ENCODE assay signal across 16 cellular contexts in the genomic region with DNA sequence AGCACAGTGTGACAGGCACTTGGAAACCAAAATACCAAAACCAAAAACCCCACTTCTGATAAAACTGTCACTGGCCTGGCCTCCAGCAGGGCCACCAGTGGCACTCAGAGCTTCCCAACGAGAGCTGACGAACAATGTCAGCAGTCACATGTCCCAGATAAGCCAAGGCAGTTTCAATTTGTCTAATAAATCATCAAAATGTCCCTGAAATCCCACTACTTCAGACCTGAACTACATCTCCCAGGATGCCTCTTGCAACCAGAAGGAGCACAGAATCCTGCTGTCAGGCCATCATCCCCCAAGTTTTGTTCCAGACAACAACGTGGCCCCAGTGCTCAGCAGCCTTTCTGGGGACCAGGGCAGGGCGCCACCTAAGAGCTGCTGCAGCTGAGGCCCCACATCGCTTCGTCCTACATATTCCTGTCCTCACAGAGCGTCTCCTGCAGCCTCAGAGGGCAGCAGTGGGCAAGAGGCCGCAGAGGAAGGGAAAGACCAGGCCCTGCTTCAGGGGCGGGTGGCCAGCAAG. TPM values are rescaled to one million over a fixed set of nuclear protein-coding genes. Genes with fewer than 3 reads are reported as not detected.
DNase-seq lines count a peak whose midpoint lies in the region; ATAC-seq and TF ChIP-seq lines count a peak whose summit lies in the region.
"Had no signal": no experiment of that assay in that cellular context is flagged by ENCODE, and none has a peak within 500 bp of the region (broad histone marks: within the 10 kb centered on the region; RNA-seq: fewer than 3 reads in every experiment).

No MANE protein-coding gene starts in this region.

- no CpG with 5 or more reads among the region's 9 CpGs for WGBS in neuronal stem cell (ENCODE audit: extremely low coverage in 2 of 2, insufficient read length in 2 of 2, insufficient replicate concordance in 1 of 2), 2 donors

- intact Hi-C loops in lower lobe of right lung (cut with DNase I), result no loop called here

- no peak overlapping the region for H3K27ac ChIP-seq in KMS-11
- peak overlapping the region; percentile 79 for H3K27ac ChIP-seq in caudate nucleus (ENCODE audit: low read depth, low read length)
- no peak overlapping the region for H3K27ac ChIP-seq in neuronal stem cell (replicated peaks; ENCODE audit: low read length)
- no peak overlapping the region for H3K27ac ChIP-seq in lower lobe of right lung
- H3K27ac ChIP-seq: ascending aorta had no signal

- no peak overlapping the region for H3K4ac ChIP-seq in neuronal stem cell (ENCODE audit: low read length)

- no peak for ATAC-seq in HG03045 (IDR thresholded peaks at IDR 0.05; ENCODE audit: unreplicated experiment)
- no peak for ATAC-seq in HG03139 (IDR thresholded peaks at IDR 0.05; ENCODE audit: unreplicated experiment)
- ATAC-seq in lower lobe of right lung, result no peak
- ATAC-seq: Right ventricle myocardium inferior; stimulated activated effector memory CD8-positive, alpha-beta T cell treated with anti-CD3 and anti-CD28 coated beads, Interleukin-12 subunit alpha, Interleukin-12 subunit beta, amount 100 ng/mL, for 72 hours had no signal

- H3K9me3 ChIP-seq in neuronal stem cell (replicated peaks in 1 of 2; ENCODE audit: control insufficient read depth in 2 of 2, insufficient read depth in 1 of 2, low read depth in 1 of 2, low read length in 2 of 2) (no peaks in the 10 kb centered on the region), lower lobe of right lung (no peaks in the 10 kb centered on the region)
- H3K9me3 ChIP-seq: ascending aorta had no signal

- H2AK5ac ChIP-seq in neuronal stem cell (ENCODE audit: low read depth, low read length), result peak overlapping the region; percentile 92

- no peak overlapping the region for H2BK120ac ChIP-seq in neuronal stem cell (ENCODE audit: low read depth, low read length)

- H3K36me3 ChIP-seq in KMS-11 (ENCODE audit: insufficient read depth), result no peaks in the 10 kb centered on the region
- no peaks in the 10 kb centered on the region for H3K36me3 ChIP-seq in neuronal stem cell (replicated peaks in 1 of 2; ENCODE audit: control insufficient read depth in 2 of 2, insufficient read depth in 2 of 2, low read length in 2 of 2)
- H3K36me3 ChIP-seq in lower lobe of right lung, result no peaks in the 10 kb centered on the region
- H3K36me3 ChIP-seq: ascending aorta had no signal

- H4K91ac ChIP-seq in neuronal stem cell (ENCODE audit: low read depth, low read length, poor library complexity), result no peak overlapping the region

- no peak overlapping the region for H3K23ac ChIP-seq in neuronal stem cell (ENCODE audit: low read depth, low read length, poor library complexity)

- TF ChIP-seq CTCF in KMS-11 (conservative IDR thresholded peaks at IDR 0.05; ENCODE audit: low read depth, low read length) (no peak), lower lobe of right lung (IDR thresholded peaks at IDR 0.05) (no peak)

- H3K9ac ChIP-seq in KMS-11 (no peak overlapping the region), neuronal stem cell (ENCODE audit: low read depth, low read length, poor library complexity) (peak overlapping the region; percentile 22)

- no peak overlapping the region for H3K14ac ChIP-seq in neuronal stem cell (ENCODE audit: low read length)

- peaks cover 27% of the 10 kb centered on the region for H3K4me1 ChIP-seq in KMS-11 (ENCODE audit: low read depth, poor library complexity, severe bottlenecking)
- H3K4me1 ChIP-seq in neuronal stem cell (ENCODE audit: control insufficient read depth in 2 of 2, insufficient read depth in 1 of 2, low read depth in 1 of 2, low read length in 2 of 2), result peaks cover 15 to 21% of the 10 kb centered on the region in 2 donors
- peaks cover 8% of the 10 kb centered on the region for H3K4me1 ChIP-seq in lower lobe of right lung
- H3K4me1 ChIP-seq: ascending aorta had no signal

- peak overlapping the region; percentile 98 for H2BK15ac ChIP-seq in neuronal stem cell (ENCODE audit: low read length)

- no peaks in the 10 kb centered on the region for H4K20me1 ChIP-seq in KMS-11 (ENCODE audit: insufficient read depth)

- DNase-seq in DMS79 treated with DMSO at 0.1 percent for 48 hours (lab: John Stamatoyannopoulos, UW), result peak; percentile 65
- peak in 9 of 61 donors; percentile 14 to 58 (median 40) for DNase-seq in caudate nucleus (lab: John Stamatoyannopoulos, UW)
- DNase-seq in neuronal stem cell (ENCODE audit: low spot score), result no peak
- no peak for DNase-seq in AG20443 (ENCODE audit: low spot score)
- DNase-seq in lower lobe of right lung, result no peak
- DNase-seq: activated CD4-positive, alpha-beta T cell treated with anti-CD3 and anti-CD28 coated beads, Interleukin-2, amount 50 U/mL, for 1 hour; CD4-positive, alpha-beta T cell; effector CD8-positive, alpha-beta T cell; islet precursor cell; stimulated activated CD4-positive, alpha-beta T cell treated with anti-CD3 and anti-CD28 coated beads, Interleukin-4, amount 100 ng/mL, for 1 hour had no signal

- peak overlapping the region; percentile 89 for H3K18ac ChIP-seq in neuronal stem cell (ENCODE audit: low read length)

- no peaks in the 10 kb centered on the region for H3K27me3 ChIP-seq in KMS-11 (ENCODE audit: insufficient read depth, low read depth)
- H3K27me3 ChIP-seq in neuronal stem cell (ENCODE audit: control insufficient read depth in 3 of 3, insufficient read depth in 3 of 3, low read depth in 1 of 3, low read length in 3 of 3), result no peaks in the 10 kb centered on the region
- H3K27me3 ChIP-seq in lower lobe of right lung (ENCODE audit: low read depth), result no peaks in the 10 kb centered on the region
- H3K27me3 ChIP-seq: ascending aorta had no signal

- H2BK5ac ChIP-seq in neuronal stem cell (ENCODE audit: low read length), result no peak overlapping the region

- H3K4me3 ChIP-seq in KMS-11 (IDR thresholded peaks at IDR 0.05; ENCODE audit: insufficient read depth, low read depth, low read length), result no peak overlapping the region
- no peak overlapping the region for H3K4me3 ChIP-seq in neuronal stem cell (ENCODE audit: low read length in 2 of 2)
- no peak overlapping the region for H3K4me3 ChIP-seq in lower lobe of right lung

- H2BK12ac ChIP-seq in neuronal stem cell (ENCODE audit: low read length), result no peak overlapping the region

- H2AFZ ChIP-seq in KMS-11 (ENCODE audit: low read depth), result no peak overlapping the region
- peak overlapping the region; percentile 84 for H2AFZ ChIP-seq in neuronal stem cell (ENCODE audit: low read length)

- H3K79me1 ChIP-seq in neuronal stem cell (ENCODE audit: low read depth, low read length), result peaks cover 5% of the 10 kb centered on the region

- peak overlapping the region; percentile 83; the same call in 1 of the 2 replicates for H3K4me2 ChIP-seq in KMS-11
- H3K4me2 ChIP-seq in neuronal stem cell (ENCODE audit: insufficient read depth, low read length, poor library complexity, severe bottlenecking), result no peak overlapping the region

- no peak overlapping the region for H4K8ac ChIP-seq in neuronal stem cell (ENCODE audit: low read depth, low read length)

- no peaks in the 10 kb centered on the region for H3K79me2 ChIP-seq in KMS-11 (ENCODE audit: insufficient read depth, low read depth)

RNA-seq across cellular contexts. Expression of a gene that starts 25.1 kb away (rescaled TPM):
- 19.8 TPM for polyA plus RNA-seq in neuronal stem cell (2013, experiment 1 of 2)
- polyA plus RNA-seq in neuronal stem cell (2013, experiment 2 of 2), result 20.8 TPM
- 15.7 TPM for total RNA-seq in lower lobe of right lung

RNA-seq across cellular contexts. Expression of a gene that starts 38.7 kb away (rescaled TPM):
- 25.4 TPM for polyA plus RNA-seq in neuronal stem cell (2013, experiment 1 of 2)
- 23.9 TPM for polyA plus RNA-seq in neuronal stem cell (2013, experiment 2 of 2)
- total RNA-seq in lower lobe of right lung, result 18.9 TPM
